8 cellular contexts compared by ENCODE assay signal in the genomic region with DNA sequence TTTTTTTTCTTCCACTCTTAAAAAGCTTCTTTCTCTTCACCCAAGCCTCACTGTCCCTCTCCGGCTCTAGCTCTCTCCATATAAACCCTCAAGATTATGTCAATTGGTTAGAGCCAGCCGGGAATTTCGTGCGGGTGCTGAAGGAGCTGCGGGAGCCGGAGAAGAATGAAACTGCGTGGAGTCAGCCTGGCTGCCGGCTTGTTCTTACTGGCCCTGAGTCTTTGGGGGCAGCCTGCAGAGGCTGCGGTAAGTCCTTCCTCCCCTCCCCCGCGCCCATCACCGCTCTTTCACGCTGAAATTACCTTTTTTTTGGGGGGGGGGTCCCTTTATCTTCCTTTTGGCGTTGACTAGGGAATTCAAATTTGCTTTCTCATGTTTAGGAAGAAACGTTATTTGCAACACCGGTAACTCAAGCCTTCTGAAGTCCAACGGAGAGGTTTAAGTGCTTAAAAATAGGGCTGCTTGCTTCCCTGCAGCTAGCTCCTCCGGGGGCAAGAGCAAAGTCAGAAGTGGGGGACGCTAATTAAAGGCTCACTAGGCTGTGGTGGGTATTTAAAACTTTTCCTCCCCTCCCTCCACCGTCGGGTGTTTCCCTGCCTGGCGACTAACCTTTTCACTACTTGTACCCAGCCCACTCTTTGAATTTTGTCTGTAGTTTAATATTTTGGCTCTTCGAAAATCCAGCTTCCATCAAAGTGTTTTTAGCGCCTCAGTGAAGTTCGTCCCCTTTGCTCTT. TPM values are rescaled to one million over a fixed set of nuclear protein-coding genes. Genes with fewer than 3 reads are reported as not detected.
A peak's percentile ranks its signal among the peaks of the same experiment; 100 is the strongest.
DNase-seq lines count a peak whose midpoint lies in the region; ATAC-seq and TF ChIP-seq lines count a peak whose summit lies in the region.

No MANE protein-coding gene starts in this region.

- DNase-seq in NCI-H1092 treated with DMSO at 0.1 percent for 48 hours (lab: John Stamatoyannopoulos, UW) (peak; percentile 60), endothelial cell (ENCODE audit: low spot score) (peak; percentile 17), germinal center (ENCODE audit: low spot score) (no peak), SHP77 treated with DMSO at 0.1 percent for 48 hours (lab: John Stamatoyannopoulos, UW) (no peak)
- no peak for DNase-seq in naive thymus-derived CD4-positive, alpha-beta T cell

- no peaks in the 10 kb centered on the region for H3K36me3 ChIP-seq in naive thymus-derived CD4-positive, alpha-beta T cell (ENCODE audit: control insufficient read depth in 2 of 3, insufficient read depth in 3 of 3, low read length in 3 of 3)

- H3K27me3 ChIP-seq in naive thymus-derived CD4-positive, alpha-beta T cell (ENCODE audit: control insufficient read depth in 2 of 2, insufficient read depth in 2 of 2, low read length in 2 of 2), result no peaks in the 10 kb centered on the region

- H3K4me3 ChIP-seq in naive thymus-derived CD4-positive, alpha-beta T cell (ENCODE audit: low read length), result no peak overlapping the region

- H3K4me1 ChIP-seq in naive thymus-derived CD4-positive, alpha-beta T cell (ENCODE audit: control insufficient read depth in 2 of 2, insufficient read depth in 2 of 2, low read length in 2 of 2), result no peaks in the 10 kb centered on the region

- H3K4me1 Mint-ChIP-seq in endothelial cell (ENCODE audit: unreplicated experiment), result peaks cover 8% of the 10 kb centered on the region
- H3K4me1 Mint-ChIP-seq in naive thymus-derived CD4-positive, alpha-beta T cell, result peaks cover 0 to 18% (median 6%) of the 10 kb centered on the region in 7 donors

- H3K4me3 Mint-ChIP-seq in endothelial cell (ENCODE audit: unreplicated experiment), result peak overlapping the region; percentile 99
- peak overlapping the region in 9 of 10 donors; percentile 41 to 67 (median 61) for H3K4me3 Mint-ChIP-seq in naive thymus-derived CD4-positive, alpha-beta T cell

- H3K27ac Mint-ChIP-seq in endothelial cell (ENCODE audit: unreplicated experiment), result peak overlapping the region; percentile 94
- no peak overlapping the region for H3K27ac Mint-ChIP-seq in naive thymus-derived CD4-positive, alpha-beta T cell

- peak overlapping the region; percentile 84 for H3K27ac ChIP-seq in C4-2B
- H3K27ac ChIP-seq in naive thymus-derived CD4-positive, alpha-beta T cell (ENCODE audit: low read depth, low read length), result no peak overlapping the region

- peaks cover 2% of the 10 kb centered on the region for H3K36me3 Mint-ChIP-seq in endothelial cell (ENCODE audit: low read depth, unreplicated experiment)
- no peaks in the 10 kb centered on the region for H3K36me3 Mint-ChIP-seq in naive thymus-derived CD4-positive, alpha-beta T cell

- no peak for ATAC-seq in naive thymus-derived CD4-positive, alpha-beta T cell
- no peak for ATAC-seq in HG03175 (IDR thresholded peaks at IDR 0.05; ENCODE audit: unreplicated experiment)
- ATAC-seq in HG03159 (IDR thresholded peaks at IDR 0.05; ENCODE audit: unreplicated experiment), result no peak

- H3K9me3 ChIP-seq in naive thymus-derived CD4-positive, alpha-beta T cell (ENCODE audit: control insufficient read depth in 2 of 3, low read length in 3 of 3), result no peaks in the 10 kb centered on the region

- CTCF ChIA-PET in naive thymus-derived CD4-positive, alpha-beta T cell (lab: Charles Lee), result no interaction called here

- no peak for TF ChIP-seq CTCF in C4-2B (conservative IDR thresholded peaks at IDR 0.05)
- TF ChIP-seq CTCF in endothelial cell (IDR thresholded peaks at IDR 0.05; ENCODE audit: unreplicated experiment), result no peak

- H3K27me3 Mint-ChIP-seq in endothelial cell (ENCODE audit: unreplicated experiment), result peaks cover 1% of the 10 kb centered on the region
- peaks cover 26 to 42% (median 32%) of the 10 kb centered on the region in 5 donors for H3K27me3 Mint-ChIP-seq in naive thymus-derived CD4-positive, alpha-beta T cell

- POLR2A ChIA-PET in naive thymus-derived CD4-positive, alpha-beta T cell (lab: Charles Lee), result no interaction called here

- intact Hi-C loops in naive thymus-derived CD4-positive, alpha-beta T cell (cut with micrococcal nuclease), result no loop called here

- no peaks in the 10 kb centered on the region for H3K9me3 Mint-ChIP-seq in endothelial cell (ENCODE audit: unreplicated experiment)
- H3K9me3 Mint-ChIP-seq in naive thymus-derived CD4-positive, alpha-beta T cell, result peaks cover 0 to 5% (median 0%) of the 10 kb centered on the region in 11 donors

RNA-seq across cellular contexts. Expression of a gene that starts 0.5 kb away (rescaled TPM):
- total RNA-seq in endothelial cell (ENCODE audit: unreplicated experiment), result 54.6 TPM
- not detected for total RNA-seq in naive thymus-derived CD4-positive, alpha-beta T cell
- polyA plus RNA-seq in naive thymus-derived CD4-positive, alpha-beta T cell, result not detected

RNA-seq across cellular contexts. Expression of a gene that starts 1.9 kb away (rescaled TPM):
- total RNA-seq in endothelial cell (ENCODE audit: unreplicated experiment), result 10.5 TPM
- total RNA-seq in naive thymus-derived CD4-positive, alpha-beta T cell, result not detected
- polyA plus RNA-seq in naive thymus-derived CD4-positive, alpha-beta T cell, result not detected

Comparison
In these comparisons a context has a peak if more than half of its experiments do, and no peak if none do; other contexts are left out.
1. DNase-seq: peak in NCI-H1092 treated with DMSO at 0.1 percent for 48 hours (single experiment) and endothelial cell (single experiment); none in naive thymus-derived CD4-positive, alpha-beta T cell (0 of 9), germinal center (single experiment) and SHP77 treated with DMSO at 0.1 percent for 48 hours (single experiment).
2. RNA of a gene that starts 0.5 kb away (total RNA-seq): 54.6 TPM in endothelial cell (single experiment); not detected in naive thymus-derived CD4-positive, alpha-beta T cell; every median in the first group is over 10 times any median in the second.
3. RNA of a gene that starts 1.9 kb away (total RNA-seq): 10.5 TPM in endothelial cell (single experiment); not detected in naive thymus-derived CD4-positive, alpha-beta T cell; every median in the first group is over 10 times any median in the second.